16 cellular contexts compared by ENCODE assay signal in the genomic region with DNA sequence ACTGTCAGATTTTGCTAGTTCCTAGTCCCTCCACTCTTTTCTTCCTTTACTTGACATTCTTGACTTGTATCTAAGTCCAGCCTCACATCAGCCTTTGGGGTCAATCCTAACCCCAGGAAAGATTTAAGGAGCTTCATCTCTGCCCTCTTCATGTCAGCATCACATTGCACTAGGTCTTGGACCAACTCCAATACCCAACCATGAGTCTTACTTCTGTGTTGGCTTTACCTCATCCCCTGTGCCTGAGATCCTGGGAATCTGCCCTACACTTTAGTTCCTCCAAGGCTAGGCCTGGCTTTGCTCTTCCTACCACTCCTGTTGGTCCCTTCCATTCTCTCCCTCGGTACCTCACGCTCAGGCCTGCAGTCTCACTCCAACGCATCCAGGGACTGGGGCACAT.
"Had no signal": no experiment of that assay in that cellular context is flagged by ENCODE, and none has a peak within 500 bp of the region (broad histone marks: within the 10 kb centered on the region; RNA-seq: fewer than 3 reads in every experiment).

No MANE protein-coding gene starts in this region.

- H3K9me3 ChIP-seq: esophagus squamous epithelium, gastroesophageal sphincter, ovary, tibial artery had no signal

- H3K27me3 ChIP-seq: dorsolateral prefrontal cortex, gastroesophageal sphincter, neural progenitor cell, ovary, tibial artery had no signal

- H3K4me1 ChIP-seq: neural progenitor cell had no signal

- H3K4me3 ChIP-seq: dorsolateral prefrontal cortex, esophagus squamous epithelium, gastroesophageal sphincter, neural progenitor cell, ovary, tibial artery had no signal

- ATAC-seq: activated CD8-positive, alpha-beta memory T cell treated with anti-CD3 and anti-CD28 coated beads, Interleukin-2, amount 10 ng/mL, durations not matched to agents 7 days and 5 days; activated naive CD4-positive, alpha-beta T cell treated with anti-CD3 and anti-CD28 coated beads, Interleukin-2, amount 50 U/mL, for 72 hours; gastroesophageal sphincter had no signal

- H3K36me3 ChIP-seq: esophagus squamous epithelium, gastroesophageal sphincter, neural progenitor cell, ovary, tibial artery had no signal

- DNase-seq: activated CD4-positive, alpha-beta T cell treated with anti-CD3 and anti-CD28 coated beads for 1 hour; activated CD4-positive, alpha-beta T cell treated with anti-CD3 and anti-CD28 coated beads, Interleukin-2, amount 50 U/mL, for 48 hours; activated CD8-positive, alpha-beta memory T cell treated with anti-CD3 and anti-CD28 coated beads, Interleukin-2, amount 10 ng/mL, durations not matched to agents 7 days and 5 days; activated effector memory CD4-positive, alpha-beta T cell treated with Interleukin-2 at 50 U/mL for 16 hours; activated T-cell treated with anti-CD3 and anti-CD28 coated beads, Interleukin-2, amount 50 U/mL, for 24 hours; amygdala; dorsolateral prefrontal cortex; esophagus squamous epithelium; kidney; midbrain; ovary; small intestine; tibial artery had no signal

- H3K27ac ChIP-seq: neural progenitor cell, ovary had no signal
